In the genomic region with DNA sequence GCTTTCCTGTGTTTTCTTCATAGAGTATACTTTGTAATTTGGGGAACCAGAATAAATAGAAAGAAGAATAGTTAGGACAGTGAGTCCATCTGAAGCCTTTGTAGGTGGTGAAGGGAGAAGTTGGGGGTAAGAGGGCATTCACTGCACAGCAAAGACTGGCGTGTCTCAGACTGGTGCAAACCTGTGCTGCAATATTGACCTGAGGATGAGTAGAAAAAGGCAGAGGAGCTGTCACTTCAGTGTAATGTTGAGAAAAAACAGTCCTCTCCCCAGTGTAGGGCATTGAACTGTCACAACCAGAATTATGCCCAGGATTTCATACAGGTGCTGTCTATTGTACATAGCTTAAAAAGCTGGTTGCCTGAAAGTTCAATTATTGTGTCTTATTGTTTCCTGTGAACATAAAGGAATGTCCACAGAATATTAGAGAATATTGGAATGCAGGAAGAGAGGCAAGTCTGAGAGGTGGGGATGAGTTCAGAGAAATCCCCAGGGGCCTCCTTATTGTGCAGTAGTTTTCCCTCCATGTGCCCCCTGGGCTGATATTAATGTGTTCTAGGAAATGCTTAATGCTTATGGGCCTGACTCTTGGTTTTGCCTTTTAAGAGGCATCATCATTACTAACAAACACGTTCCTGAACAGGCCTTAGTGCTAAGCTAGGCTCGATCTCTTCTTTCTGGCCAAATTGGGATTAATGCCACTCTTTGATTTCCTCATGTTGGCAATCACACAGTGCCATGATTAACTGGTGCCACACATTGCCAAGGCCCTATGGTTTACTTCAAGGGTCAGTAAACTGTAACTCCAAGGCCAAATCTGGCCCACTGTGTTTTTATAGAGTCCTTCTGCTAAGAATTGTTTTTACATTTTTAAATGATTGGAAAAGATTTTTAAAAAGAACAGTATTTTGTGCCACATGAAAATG, we compare ENCODE assay signal across 1 cellular context.
TF ChIP-seq lines count a peak whose summit lies in the region.

No MANE protein-coding gene starts in this region.

TF ChIP-seq in GM12878, 131 proteins besides CTCF, POLR2A, EP300 and RAD21:
- TF ChIP-seq, protein P1, sequence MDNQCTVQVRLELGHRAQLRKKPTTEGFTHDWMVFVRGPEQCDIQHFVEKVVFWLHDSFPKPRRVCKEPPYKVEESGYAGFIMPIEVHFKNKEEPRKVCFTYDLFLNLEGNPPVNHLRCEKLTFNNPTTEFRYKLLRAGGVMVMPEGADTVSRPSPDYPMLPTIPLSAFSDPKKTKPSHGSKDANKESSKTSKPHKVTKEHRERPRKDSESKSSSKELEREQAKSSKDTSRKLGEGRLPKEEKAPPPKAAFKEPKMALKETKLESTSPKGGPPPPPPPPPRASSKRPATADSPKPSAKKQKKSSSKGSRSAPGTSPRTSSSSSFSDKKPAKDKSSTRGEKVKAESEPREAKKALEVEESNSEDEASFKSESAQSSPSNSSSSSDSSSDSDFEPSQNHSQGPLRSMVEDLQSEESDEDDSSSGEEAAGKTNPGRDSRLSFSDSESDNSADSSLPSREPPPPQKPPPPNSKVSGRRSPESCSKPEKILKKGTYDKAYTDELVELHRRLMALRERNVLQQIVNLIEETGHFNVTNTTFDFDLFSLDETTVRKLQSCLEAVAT (IDR thresholded peaks at IDR 0.05) = no peak
- TF ChIP-seq FOXK2 (IDR thresholded peaks at IDR 0.05) = no peak
- TF ChIP-seq PAX8 (IDR thresholded peaks at IDR 0.05) = no peak
- TF ChIP-seq, protein P2, sequence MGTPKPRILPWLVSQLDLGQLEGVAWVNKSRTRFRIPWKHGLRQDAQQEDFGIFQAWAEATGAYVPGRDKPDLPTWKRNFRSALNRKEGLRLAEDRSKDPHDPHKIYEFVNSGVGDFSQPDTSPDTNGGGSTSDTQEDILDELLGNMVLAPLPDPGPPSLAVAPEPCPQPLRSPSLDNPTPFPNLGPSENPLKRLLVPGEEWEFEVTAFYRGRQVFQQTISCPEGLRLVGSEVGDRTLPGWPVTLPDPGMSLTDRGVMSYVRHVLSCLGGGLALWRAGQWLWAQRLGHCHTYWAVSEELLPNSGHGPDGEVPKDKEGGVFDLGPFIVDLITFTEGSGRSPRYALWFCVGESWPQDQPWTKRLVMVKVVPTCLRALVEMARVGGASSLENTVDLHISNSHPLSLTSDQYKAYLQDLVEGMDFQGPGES (IDR thresholded peaks at IDR 0.05) = no peak
- no peak for TF ChIP-seq ZNF207 (IDR thresholded peaks at IDR 0.05; ENCODE audit: borderline replicate concordance)
- TF ChIP-seq, protein P3, sequence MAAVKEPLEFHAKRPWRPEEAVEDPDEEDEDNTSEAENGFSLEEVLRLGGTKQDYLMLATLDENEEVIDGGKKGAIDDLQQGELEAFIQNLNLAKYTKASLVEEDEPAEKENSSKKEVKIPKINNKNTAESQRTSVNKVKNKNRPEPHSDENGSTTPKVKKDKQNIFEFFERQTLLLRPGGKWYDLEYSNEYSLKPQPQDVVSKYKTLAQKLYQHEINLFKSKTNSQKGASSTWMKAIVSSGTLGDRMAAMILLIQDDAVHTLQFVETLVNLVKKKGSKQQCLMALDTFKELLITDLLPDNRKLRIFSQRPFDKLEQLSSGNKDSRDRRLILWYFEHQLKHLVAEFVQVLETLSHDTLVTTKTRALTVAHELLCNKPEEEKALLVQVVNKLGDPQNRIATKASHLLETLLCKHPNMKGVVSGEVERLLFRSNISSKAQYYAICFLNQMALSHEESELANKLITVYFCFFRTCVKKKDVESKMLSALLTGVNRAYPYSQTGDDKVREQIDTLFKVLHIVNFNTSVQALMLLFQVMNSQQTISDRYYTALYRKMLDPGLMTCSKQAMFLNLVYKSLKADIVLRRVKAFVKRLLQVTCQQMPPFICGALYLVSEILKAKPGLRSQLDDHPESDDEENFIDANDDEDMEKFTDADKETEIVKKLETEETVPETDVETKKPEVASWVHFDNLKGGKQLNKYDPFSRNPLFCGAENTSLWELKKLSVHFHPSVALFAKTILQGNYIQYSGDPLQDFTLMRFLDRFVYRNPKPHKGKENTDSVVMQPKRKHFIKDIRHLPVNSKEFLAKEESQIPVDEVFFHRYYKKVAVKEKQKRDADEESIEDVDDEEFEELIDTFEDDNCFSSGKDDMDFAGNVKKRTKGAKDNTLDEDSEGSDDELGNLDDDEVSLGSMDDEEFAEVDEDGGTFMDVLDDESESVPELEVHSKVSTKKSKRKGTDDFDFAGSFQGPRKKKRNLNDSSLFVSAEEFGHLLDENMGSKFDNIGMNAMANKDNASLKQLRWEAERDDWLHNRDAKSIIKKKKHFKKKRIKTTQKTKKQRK (IDR thresholded peaks at IDR 0.05; ENCODE audit: low read depth, low read length) = no peak
- no peak for TF ChIP-seq JUND (IDR thresholded peaks at IDR 0.05; ENCODE audit: low read depth, low read length)
- TF ChIP-seq LARP7 (IDR thresholded peaks at IDR 0.05) = no peak
- no peak for TF ChIP-seq CHD4 (IDR thresholded peaks at IDR 0.05)
- no peak for TF ChIP-seq FOXM1 (IDR thresholded peaks at IDR 0.05; ENCODE audit: low read depth, low read length)
